In genomic region chr15:92196342-92196741, GRCh38 we compare ENCODE assay signal across 27 cellular contexts.
"Had no signal": no experiment of that assay in that cellular context is flagged by ENCODE, and none has a peak within 500 bp of the region (broad histone marks: within the 10 kb centered on the region; RNA-seq: fewer than 3 reads in every experiment).

No MANE protein-coding gene starts in this region.

- H3K9me3 ChIP-seq: heart right ventricle, pancreas, prostate gland, right lobe of liver, stomach, suprapubic skin, thoracic aorta, tibial artery, upper lobe of right lung had no signal

- H3K4me1 Mint-ChIP-seq: memory B cell; naive thymus-derived CD8-positive, alpha-beta T cell; neural crest cell; stimulated activated naive B cell treated with anti-CD40 and anti-IgM and Interleukin-4, amounts not matched to agents 10 μg/mL and 1 μg/mL and 100 μg/mL, for 72 hours had no signal

- H3K27ac Mint-ChIP-seq: memory B cell; naive thymus-derived CD8-positive, alpha-beta T cell; nephron; stimulated activated naive B cell treated with anti-CD40 and anti-IgM and Interleukin-4, amounts not matched to agents 10 μg/mL and 1 μg/mL and 100 μg/mL, for 72 hours had no signal

- ATAC-seq: left lobe of liver; naive thymus-derived CD8-positive, alpha-beta T cell; pancreas; right lobe of liver; stimulated activated naive B cell treated with anti-CD40 and anti-IgM and Interleukin-4, amounts not matched to agents 10 μg/mL and 1 μg/mL and 100 μg/mL, for 72 hours; stimulated activated naive CD8-positive, alpha-beta T cell treated with anti-CD3 and anti-CD28 coated beads, Interleukin-15, Interleukin-2, amounts not matched to agents 100 U/mL and 50 U/mL, for 24 hours; upper lobe of right lung had no signal

- H3K27me3 Mint-ChIP-seq: stimulated activated naive B cell treated with anti-CD40 and anti-IgM and Interleukin-4, amounts not matched to agents 10 μg/mL and 1 μg/mL and 100 μg/mL, for 72 hours had no signal

- H3K27me3 ChIP-seq: heart right ventricle, hepatocyte, pancreas, right lobe of liver, stomach, suprapubic skin, tibial artery, upper lobe of right lung had no signal

- H3K36me3 Mint-ChIP-seq: memory B cell; naive thymus-derived CD8-positive, alpha-beta T cell; stimulated activated naive B cell treated with anti-CD40 and anti-IgM and Interleukin-4, amounts not matched to agents 10 μg/mL and 1 μg/mL and 100 μg/mL, for 72 hours had no signal

- H3K9me3 Mint-ChIP-seq: memory B cell, nephron, neural crest cell had no signal

- DNase-seq: heart right ventricle; islet precursor cell; midbrain; naive thymus-derived CD8-positive, alpha-beta T cell; pancreas; posterior cingulate gyrus; retina; right lobe of liver; stimulated activated CD4-positive, alpha-beta T cell treated with anti-CD3 and anti-CD28 coated beads, Interleukin-12 subunit alpha, Interleukin-12 subunit beta, amount 100 ng/mL, for 4 hours; stimulated activated CD4-positive, alpha-beta T cell treated with anti-CD3 and anti-CD28 coated beads, Interleukin-15, amount 100 ng/mL, for 24 hours; stimulated activated CD4-positive, alpha-beta T cell treated with anti-CD3 and anti-CD28 coated beads, Interleukin-2, amount 100 ng/mL, for 24 hours; stimulated activated CD4-positive, alpha-beta T cell treated with anti-CD3 and anti-CD28 coated beads, Interleukin-4, amount 100 ng/mL, for 1 hour; stimulated activated naive B cell treated with anti-CD40 and anti-IgM and Interleukin-4, amounts not matched to agents 10 μg/mL and 1 μg/mL and 100 μg/mL, for 72 hours; stimulated activated naive CD8-positive, alpha-beta T cell treated with anti-CD3 and anti-CD28 coated beads, Interleukin-15, Interleukin-2, amounts not matched to agents 100 U/mL and 50 U/mL, for 24 hours; stomach; tibial artery; trophoblast cell; upper lobe of right lung had no signal

- H3K4me3 ChIP-seq: heart right ventricle, hepatocyte, pancreas, prostate gland, right lobe of liver, skin epidermis, stomach, suprapubic skin, thoracic aorta, tibial artery, upper lobe of right lung had no signal

- H3K4me1 ChIP-seq: pancreas, prostate gland, right lobe of liver, stomach, suprapubic skin, tibial artery, upper lobe of right lung had no signal

- H3K27ac ChIP-seq: heart right ventricle, hepatocyte, pancreas, prostate gland, right lobe of liver, skin epidermis, stomach, suprapubic skin, thoracic aorta, tibial artery, upper lobe of right lung had no signal

- H3K36me3 ChIP-seq: heart right ventricle, pancreas, prostate gland, right lobe of liver, stomach, suprapubic skin, thoracic aorta, tibial artery, upper lobe of right lung had no signal

- H3K4me3 Mint-ChIP-seq: memory B cell; naive thymus-derived CD8-positive, alpha-beta T cell; nephron; neural crest cell; stimulated activated naive B cell treated with anti-CD40 and anti-IgM and Interleukin-4, amounts not matched to agents 10 μg/mL and 1 μg/mL and 100 μg/mL, for 72 hours had no signal
